22 cellular contexts compared by ENCODE assay signal in genomic region chr12:120922279-120922678, GRCh38. TPM values are rescaled to one million over a fixed set of nuclear protein-coding genes. Genes with fewer than 3 reads are reported as not detected.
"Had no signal": no experiment of that assay in that cellular context is flagged by ENCODE, and none has a peak within 500 bp of the region (broad histone marks: within the 10 kb centered on the region; RNA-seq: fewer than 3 reads in every experiment).

No MANE protein-coding gene starts in this region.

- H3K4me2 ChIP-seq: PC-9 had no signal

- H3K27me3 ChIP-seq: breast epithelium, MG63 had no signal

- H3K4me3 Mint-ChIP-seq: activated CD4-positive, alpha-beta memory T cell treated with anti-CD3 and anti-CD28 coated beads, Interleukin-2, amount 10 ng/mL, durations not matched to agents 7 days and 5 days; activated CD4-positive, alpha-beta T cell treated with anti-CD3 and anti-CD28 coated beads for 36 hours; activated naive CD4-positive, alpha-beta T cell treated with anti-CD3 and anti-CD28 coated beads, Interleukin-2, amount 50 U/mL, for 24 hours had no signal

- DNase-seq: activated CD4-positive, alpha-beta memory T cell treated with anti-CD3 and anti-CD28 coated beads, Interleukin-2, amount 10 ng/mL, durations not matched to agents 7 days and 5 days; activated CD4-positive, alpha-beta T cell treated with anti-CD3 and anti-CD28 coated beads for 36 hours; activated CD4-positive, alpha-beta T cell treated with anti-CD3 and anti-CD28 coated beads, Interleukin-2, amount 50 U/mL, for 1 hour; activated naive CD4-positive, alpha-beta T cell; caudate nucleus; MG63; MV-4-11; NCI-H1092 treated with DMSO at 0.1 percent for 48 hours; NCI-H1417 treated with DMSO at 0.1 percent for 48 hours; NCI-H1694; NCI-H2029 treated with DMSO at 0.1 percent for 48 hours; NCI-H524; PC-9; SHP77 treated with DMSO at 0.1 percent for 48 hours; T-helper 2 cell; T1000 had no signal

- H3K9me3 Mint-ChIP-seq: activated naive CD4-positive, alpha-beta T cell treated with anti-CD3 and anti-CD28 coated beads, Interleukin-2, amount 50 U/mL, for 24 hours had no signal

- H3K27ac Mint-ChIP-seq: activated CD4-positive, alpha-beta memory T cell treated with anti-CD3 and anti-CD28 coated beads, Interleukin-2, amount 10 ng/mL, durations not matched to agents 7 days and 5 days; activated CD4-positive, alpha-beta T cell treated with anti-CD3 and anti-CD28 coated beads for 36 hours; activated naive CD4-positive, alpha-beta T cell treated with anti-CD3 and anti-CD28 coated beads, Interleukin-2, amount 50 U/mL, for 24 hours had no signal

- H3K4me1 Mint-ChIP-seq: activated CD4-positive, alpha-beta memory T cell treated with anti-CD3 and anti-CD28 coated beads, Interleukin-2, amount 10 ng/mL, durations not matched to agents 7 days and 5 days; activated CD4-positive, alpha-beta T cell treated with anti-CD3 and anti-CD28 coated beads for 36 hours; activated naive CD4-positive, alpha-beta T cell treated with anti-CD3 and anti-CD28 coated beads, Interleukin-2, amount 50 U/mL, for 24 hours had no signal

- H3K27ac ChIP-seq: breast epithelium, PC-9, VCaP had no signal

- H2AFZ ChIP-seq: PC-9 had no signal

- H3K4me1 ChIP-seq: breast epithelium had no signal

- H3K4me3 ChIP-seq: breast epithelium, MG63, PC-9 had no signal

- H3K36me3 ChIP-seq: breast epithelium, MG63 had no signal

- H3K27me3 Mint-ChIP-seq: activated CD4-positive, alpha-beta T cell treated with anti-CD3 and anti-CD28 coated beads for 36 hours; activated naive CD4-positive, alpha-beta T cell treated with anti-CD3 and anti-CD28 coated beads, Interleukin-2, amount 50 U/mL, for 24 hours had no signal

RNA-seq across cellular contexts. Expression of gene HNF1A, which starts 56.1 kb away (rescaled TPM):
- total RNA-seq: activated CD4-positive, alpha-beta memory T cell treated with anti-CD3 and anti-CD28 coated beads, Interleukin-2, amount 10 ng/mL, durations not matched to agents 7 days and 5 days; activated CD4-positive, alpha-beta T cell treated with anti-CD3 and anti-CD28 coated beads for 36 hours; activated CD8-positive, alpha-beta memory T cell treated with anti-CD3 and anti-CD28 coated beads for 36 hours; aorta; cerebellum; PC-9 had no signal
